20 cellular contexts compared by ENCODE assay signal in the genomic region with DNA sequence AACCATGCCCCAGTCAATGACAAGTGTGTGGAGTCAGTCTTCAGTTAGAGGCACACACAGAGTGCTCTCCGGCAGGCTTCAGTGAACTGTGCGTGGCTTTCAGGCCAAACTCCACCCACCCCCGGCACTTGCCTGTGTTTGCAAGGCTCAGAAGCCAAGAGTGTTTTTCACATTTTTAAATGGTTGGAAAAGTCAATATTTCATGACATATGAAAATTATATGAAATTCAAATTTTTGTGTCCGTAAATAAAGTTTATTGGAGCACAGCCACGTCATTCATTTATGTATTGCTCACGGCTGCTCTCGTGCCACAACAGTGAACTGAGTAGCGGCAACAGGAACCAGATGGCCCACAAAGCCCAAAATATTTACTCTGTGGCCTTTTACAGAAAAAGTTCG.
A peak's percentile ranks its signal among the peaks of the same experiment; 100 is the strongest.
DNase-seq lines count a peak whose midpoint lies in the region; ATAC-seq and TF ChIP-seq lines count a peak whose summit lies in the region.
"Had no signal": no experiment of that assay in that cellular context is flagged by ENCODE, and none has a peak within 500 bp of the region (broad histone marks: within the 10 kb centered on the region; RNA-seq: fewer than 3 reads in every experiment).

No MANE protein-coding gene starts in this region.

- peaks cover 38 to 90% (median 64%) of the 10 kb centered on the region in 3 donors for H3K4me1 Mint-ChIP-seq in CD8-positive, alpha-beta memory T cell

- no peak overlapping the region for H3K4me3 ChIP-seq in gastroesophageal sphincter
- H3K4me3 ChIP-seq in stomach smooth muscle (ENCODE audit: low read length in 2 of 2) = peak overlapping the region; percentile 5 to 40
- no peak overlapping the region for H3K4me3 ChIP-seq in spleen
- no peak overlapping the region for H3K4me3 ChIP-seq in CD8-positive, alpha-beta memory T cell (ENCODE audit: low read length)
- H3K4me3 ChIP-seq: body of pancreas, colonic mucosa had no signal

- H3K9me3 Mint-ChIP-seq in CD8-positive, alpha-beta memory T cell = peaks cover 0 to 3% (median 0%) of the 10 kb centered on the region in 5 donors
- H3K9me3 Mint-ChIP-seq: activated T-cell treated with anti-CD3 and anti-CD28 coated beads, Interleukin-2, amount 50 U/mL, for 4 hours; stimulated activated effector memory CD8-positive, alpha-beta T cell treated with anti-CD3 and anti-CD28 coated beads, Interleukin-12 subunit alpha, Interleukin-12 subunit beta, amount 100 ng/mL, for 72 hours had no signal

- H3K4me3 Mint-ChIP-seq in CD8-positive, alpha-beta memory T cell = no peak overlapping the region
- H3K4me3 Mint-ChIP-seq: activated CD8-positive, alpha-beta T cell treated with anti-CD3 and anti-CD28 coated beads for 36 hours; activated naive CD8-positive, alpha-beta T cell; activated T-cell treated with anti-CD3 and anti-CD28 coated beads, Interleukin-2, amount 50 U/mL, for 4 hours; nephron; stimulated activated effector memory CD8-positive, alpha-beta T cell treated with anti-CD3 and anti-CD28 coated beads, Interleukin-12 subunit alpha, Interleukin-12 subunit beta, amount 100 ng/mL, for 72 hours; type B pancreatic cell had no signal

- no peak overlapping the region for H3K9ac ChIP-seq in stomach smooth muscle (ENCODE audit: low read length in 2 of 2)

- H3K27ac ChIP-seq in gastroesophageal sphincter (peak overlapping the region in 3 of 4 donors; percentile 3 to 45 (median 6)), stomach smooth muscle (ENCODE audit: low read length) (peak overlapping the region; percentile 19), spleen (peak overlapping the region in 4 of 8 donors; percentile 1 to 52 (median 34))
- no peak overlapping the region for H3K27ac ChIP-seq in CD8-positive, alpha-beta memory T cell (ENCODE audit: low read depth, low read length)
- H3K27ac ChIP-seq: body of pancreas, colonic mucosa, VCaP had no signal

- CTCF ChIA-PET in CD8-positive, alpha-beta memory T cell (lab: Charles Lee) = no interaction called here

- no peak overlapping the region for H3K27ac Mint-ChIP-seq in CD8-positive, alpha-beta memory T cell
- H3K27ac Mint-ChIP-seq: activated CD8-positive, alpha-beta T cell treated with anti-CD3 and anti-CD28 coated beads for 36 hours; activated naive CD8-positive, alpha-beta T cell; stimulated activated effector memory CD8-positive, alpha-beta T cell treated with anti-CD3 and anti-CD28 coated beads, Interleukin-12 subunit alpha, Interleukin-12 subunit beta, amount 100 ng/mL, for 72 hours; type B pancreatic cell had no signal

- POLR2A ChIA-PET in CD8-positive, alpha-beta memory T cell (lab: Charles Lee) = no interaction called here

- TF ChIP-seq CTCF in gastroesophageal sphincter (IDR thresholded peaks at IDR 0.05) = no peak
- TF ChIP-seq CTCF in spleen (IDR thresholded peaks at IDR 0.05 in 8 of 11, conservative IDR thresholded peaks at IDR 0.05 in 3 of 11) = no peak

- H3K27me3 ChIP-seq in gastroesophageal sphincter = no peaks in the 10 kb centered on the region
- H3K27me3 ChIP-seq in stomach smooth muscle (ENCODE audit: control insufficient read depth in 1 of 2, insufficient read depth in 2 of 2, low read length in 2 of 2) = no peaks in the 10 kb centered on the region
- H3K27me3 ChIP-seq in spleen (replicated peaks in 1 of 7) = no peaks in the 10 kb centered on the region
- no peaks in the 10 kb centered on the region for H3K27me3 ChIP-seq in CD8-positive, alpha-beta memory T cell (ENCODE audit: insufficient read depth, low read length, poor library complexity, severe bottlenecking)
- H3K27me3 ChIP-seq: BE2C, body of pancreas, colonic mucosa had no signal

- peaks cover 7 to 39% (median 8%) of the 10 kb centered on the region in 3 donors for H3K4me1 ChIP-seq in gastroesophageal sphincter
- H3K4me1 ChIP-seq in stomach smooth muscle (ENCODE audit: control insufficient read depth, insufficient read depth, low read length) = peaks cover 28% of the 10 kb centered on the region
- H3K4me1 ChIP-seq in spleen = peaks cover 0 to 50% (median 26%) of the 10 kb centered on the region in 6 donors
- no peaks in the 10 kb centered on the region for H3K4me1 ChIP-seq in CD8-positive, alpha-beta memory T cell (ENCODE audit: insufficient read depth, low read length)
- H3K4me1 ChIP-seq: body of pancreas, colonic mucosa had no signal

- intact Hi-C loops in spleen (cut with DNase I; ENCODE audit: low total_unique reads) = no loop called here

- no peak for TF ChIP-seq EP300 in gastroesophageal sphincter (IDR thresholded peaks at IDR 0.05)

- H3K36me3 ChIP-seq in gastroesophageal sphincter = no peaks in the 10 kb centered on the region
- no peaks in the 10 kb centered on the region for H3K36me3 ChIP-seq in stomach smooth muscle (ENCODE audit: control insufficient read depth in 2 of 2, insufficient read depth in 2 of 2, low read length in 2 of 2)
- peaks cover 0 to 21% (median 0%) of the 10 kb centered on the region in 6 donors for H3K36me3 ChIP-seq in spleen
- H3K36me3 ChIP-seq in CD8-positive, alpha-beta memory T cell (ENCODE audit: insufficient read depth, low read length) = no peaks in the 10 kb centered on the region
- H3K36me3 ChIP-seq: colonic mucosa had no signal

- ATAC-seq in GM19395 (IDR thresholded peaks at IDR 0.05; ENCODE audit: unreplicated experiment) = peak; percentile 69
- ATAC-seq in gastroesophageal sphincter = no peak
- ATAC-seq in GM18517 (IDR thresholded peaks at IDR 0.05; ENCODE audit: unreplicated experiment) = no peak
- ATAC-seq in HG02763 (IDR thresholded peaks at IDR 0.05; ENCODE audit: unreplicated experiment) = no peak
- ATAC-seq: activated CD8-positive, alpha-beta T cell treated with anti-CD3 and anti-CD28 coated beads for 36 hours; activated T-cell treated with anti-CD3 and anti-CD28 coated beads, Interleukin-2, amount 50 U/mL, for 4 hours; body of pancreas; stimulated activated effector memory CD8-positive, alpha-beta T cell treated with anti-CD3 and anti-CD28 coated beads, Interleukin-12 subunit alpha, Interleukin-12 subunit beta, amount 100 ng/mL, for 72 hours had no signal

- peak; percentile 64 to 72 for DNase-seq in Kasumi-1 (lab: John Stamatoyannopoulos, UW)
- DNase-seq in spleen = no peak
- no peak for DNase-seq in CD8-positive, alpha-beta memory T cell
- DNase-seq: activated CD8-positive, alpha-beta T cell treated with anti-CD3 and anti-CD28 coated beads for 36 hours; activated T-cell treated with anti-CD3 and anti-CD28 coated beads, Interleukin-2, amount 50 U/mL, for 4 hours; BE2C; body of pancreas; colonic mucosa; NCI-H1436; T-helper 1 cell had no signal

- peaks cover 0 to 10% (median 0%) of the 10 kb centered on the region in 3 donors for H3K9me3 ChIP-seq in gastroesophageal sphincter
- H3K9me3 ChIP-seq in stomach smooth muscle (ENCODE audit: control insufficient read depth in 2 of 2, low read length in 2 of 2) = peaks cover 0 to 5% of the 10 kb centered on the region in 2 donors
- H3K9me3 ChIP-seq in spleen = peaks cover 0 to 7% (median 0%) of the 10 kb centered on the region in 8 donors
- no peaks in the 10 kb centered on the region for H3K9me3 ChIP-seq in CD8-positive, alpha-beta memory T cell (ENCODE audit: low read length)
- H3K9me3 ChIP-seq: BE2C, body of pancreas, colonic mucosa had no signal

- WGBS in gastroesophageal sphincter (ENCODE audit: low coverage in 1 of 2), 2 donors = 22 to 23% methylated on average over 4 to 9 of the region's 9 CpGs
- 43 to 69% (median 59%) methylated on average over 9 of the region's 9 CpGs for WGBS in spleen, 5 donors

- TF ChIP-seq POLR2A in gastroesophageal sphincter (IDR thresholded peaks at IDR 0.05) (no peak), spleen (IDR thresholded peaks at IDR 0.05) (no peak)

- peaks cover 13 to 25% (median 16%) of the 10 kb centered on the region in 3 donors for H3K36me3 Mint-ChIP-seq in CD8-positive, alpha-beta memory T cell
- H3K36me3 Mint-ChIP-seq: stimulated activated effector memory CD8-positive, alpha-beta T cell treated with anti-CD3 and anti-CD28 coated beads, Interleukin-12 subunit alpha, Interleukin-12 subunit beta, amount 100 ng/mL, for 72 hours had no signal

- no peaks in the 10 kb centered on the region for H3K27me3 Mint-ChIP-seq in CD8-positive, alpha-beta memory T cell
- H3K27me3 Mint-ChIP-seq: activated CD8-positive, alpha-beta T cell treated with anti-CD3 and anti-CD28 coated beads for 36 hours; activated naive CD8-positive, alpha-beta T cell had no signal

Comparison
In these comparisons a context has a peak if more than half of its experiments do, and no peak if none do; other contexts are left out.
1. DNase-seq: peak in Kasumi-1 (2 of 2); none in spleen (single experiment) and CD8-positive, alpha-beta memory T cell (0 of 5).
2. H3K4me3 ChIP-seq: peak in stomach smooth muscle (2 of 2); none in gastroesophageal sphincter (0 of 2), spleen (0 of 8) and CD8-positive, alpha-beta memory T cell (single experiment).